11 cellular contexts compared by ENCODE assay signal in the genomic region with DNA sequence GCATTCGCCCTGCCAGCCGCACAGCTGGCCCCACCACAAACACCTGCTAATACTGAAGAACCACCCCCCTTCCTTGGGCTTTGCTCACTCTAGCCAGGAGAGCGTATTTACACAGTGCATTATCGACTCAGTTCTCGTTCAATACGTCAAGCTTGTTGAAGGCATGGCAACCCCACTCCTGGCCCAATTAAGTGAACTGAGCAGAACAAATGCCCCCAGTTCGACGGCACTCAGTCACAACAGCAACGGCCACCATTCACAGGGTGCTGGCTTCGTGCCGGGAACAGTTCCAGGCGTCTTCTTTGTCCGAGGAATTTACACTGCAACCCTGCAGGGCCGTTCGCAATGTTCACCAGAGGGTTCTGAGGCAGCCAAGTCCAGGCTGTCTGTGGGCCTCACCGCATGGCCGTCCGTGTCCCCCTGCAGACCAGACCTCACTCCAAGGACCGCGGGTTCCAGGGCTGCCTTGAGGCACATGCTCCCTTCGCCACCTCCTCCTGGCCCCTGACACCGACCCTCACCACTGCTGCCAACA.
DNase-seq lines count a peak whose midpoint lies in the region; ATAC-seq and TF ChIP-seq lines count a peak whose summit lies in the region.
"Had no signal": no experiment of that assay in that cellular context is flagged by ENCODE, and none has a peak within 500 bp of the region (broad histone marks: within the 10 kb centered on the region; RNA-seq: fewer than 3 reads in every experiment).

No MANE protein-coding gene starts in this region.

- H3K4me1 ChIP-seq in GM23248 (ENCODE audit: insufficient read depth) (0 out of 2 replicates have a peak, but pooled peaks cover 7% of the 10 kb centered on the region), testis (peaks cover 13% of the 10 kb centered on the region)

- H3K4me3 ChIP-seq in GM23248 (no peak overlapping the region), testis (no peak overlapping the region)
- H3K4me3 ChIP-seq: K562, SJCRH30 had no signal

- peaks cover 59% of the 10 kb centered on the region for H3K79me2 ChIP-seq in GM23248 (ENCODE audit: insufficient read depth)

- no peak overlapping the region for H2AFZ ChIP-seq in GM23248

- no peaks in the 10 kb centered on the region for H3F3A ChIP-seq in GM23248 (ENCODE audit: insufficient read depth)

- no peak for ATAC-seq in esophagus mucosa
- ATAC-seq: K562 had no signal

- H3K9ac ChIP-seq in GM23248, result no peak overlapping the region

- no peak overlapping the region for H3K4me2 ChIP-seq in GM23248 (ENCODE audit: unreplicated experiment)

- H3K27me3 ChIP-seq in GM23248 (replicated peaks; ENCODE audit: insufficient read depth) (no peaks in the 10 kb centered on the region), testis (no peaks in the 10 kb centered on the region)
- H3K27me3 ChIP-seq: SJCRH30 had no signal

- DNase-seq in DMS53 (lab: John Stamatoyannopoulos, UW), result peak; percentile 91
- DNase-seq in NCI-H2029 treated with DMSO at 0.1 percent for 48 hours (lab: John Stamatoyannopoulos, UW), result peak; percentile 85
- DNase-seq in cerebellar cortex (ENCODE audit: low spot score), result peak; percentile 50
- peak in 54 of 56 donors; percentile 23 to 93 (median 74) for DNase-seq in nucleus accumbens (lab: John Stamatoyannopoulos, UW)
- no peak for DNase-seq in GM23248
- DNase-seq in testis, result no peak
- no peak for DNase-seq in GM13976 (ENCODE audit: low spot score)

- in situ Hi-C loops in GM23248 (cut with MboI) (no loop called here), GM13976 (cut with MboI; ENCODE audit: low sequenced_read_pairs, unreplicated experiment) (loop anchor here (25.0 kb wide), 1 partner anchor 273 kb away; no protein-coding TSS in a partner anchor)

- TF ChIP-seq CTCF in testis (IDR thresholded peaks at IDR 0.05), result no peak
- TF ChIP-seq CTCF in GM13976 (IDR thresholded peaks at IDR 0.05; ENCODE audit: borderline replicate concordance, control extremely low read depth, extremely low read depth, insufficient read depth, missing control alignments), result no peak

- WGBS in GM23248 (ENCODE audit: low coverage in 1 of 2, low lambda C conversion rate in 2 of 2, missing lambda C conversion rate in 2 of 2), 2 experiments, result 85 to 86% methylated on average over 20 to 22 of the region's 22 CpGs
- 74 to 94% methylated on average over 20 to 22 of the region's 22 CpGs for WGBS in testis, 2 donors

- intact Hi-C loops in testis (cut with DNase I; ENCODE audit: low total_unique reads), result no loop called here

- H3K36me3 ChIP-seq in GM23248 (ENCODE audit: low read depth), result no peaks in the 10 kb centered on the region
- H3K36me3 ChIP-seq in testis (ENCODE audit: low read depth, missing control alignments), result no peaks in the 10 kb centered on the region
- H3K36me3 ChIP-seq: SJCRH30 had no signal

- H3K27ac ChIP-seq in GM23248 (no peak overlapping the region), testis (no peak overlapping the region)
- H3K27ac ChIP-seq: C4-2B, SJCRH30 had no signal

- no peak for TF ChIP-seq POLR2A in testis (IDR thresholded peaks at IDR 0.05)

- no peaks in the 10 kb centered on the region for H3K9me2 ChIP-seq in GM23248 (ENCODE audit: insufficient read depth)

- H4K20me1 ChIP-seq in GM23248 (ENCODE audit: insufficient read depth), result no peaks in the 10 kb centered on the region

- H3K9me3 ChIP-seq in GM23248 (ENCODE audit: low read depth), result no peaks in the 10 kb centered on the region
- H3K9me3 ChIP-seq in testis, result no peaks in the 10 kb centered on the region
- H3K9me3 ChIP-seq: SJCRH30 had no signal

Comparison
In these comparisons a context has a peak if more than half of its experiments do, and no peak if none do; other contexts are left out.
1. DNase-seq: peak in DMS53 (single experiment), NCI-H2029 treated with DMSO at 0.1 percent for 48 hours (single experiment), cerebellar cortex (single experiment) and nucleus accumbens (54 of 56); none in GM23248 (single experiment), testis (single experiment) and GM13976 (single experiment).